Comparison of ENCODE assay signal across 1 cellular context in genomic region chr19:5002143-5002542, GRCh38.
TF ChIP-seq lines count a peak whose summit lies in the region.

No MANE protein-coding gene starts in this region.

TF ChIP-seq in HepG2, 621 proteins besides CTCF, POLR2A, EP300 and RAD21 (continued from another document and continues in another):
- TF ChIP-seq NR1H2 (CRISPR knock-in tag; IDR thresholded peaks at IDR 0.05; ENCODE audit: borderline replicate concordance, low read depth), result no peak
- TF ChIP-seq NONO (IDR thresholded peaks at IDR 0.05), result no peak
- no peak for TF ChIP-seq NONO (CRISPR knock-in tag; conservative IDR thresholded peaks at IDR 0.05)
- TF ChIP-seq PRDM4 (CRISPR knock-in tag; IDR thresholded peaks at IDR 0.05; ENCODE audit: borderline replicate concordance), result no peak
- TF ChIP-seq PAWR (CRISPR knock-in tag; IDR thresholded peaks at IDR 0.05; ENCODE audit: borderline replicate concordance), result no peak
- no peak for TF ChIP-seq U2AF1 (optimal IDR thresholded peaks at IDR 0.05; ENCODE audit: low read depth, low read length)
- peak; percentile 72 for TF ChIP-seq SAP130 (CRISPR knock-in tag; IDR thresholded peaks at IDR 0.05; ENCODE audit: low read depth)
- TF ChIP-seq KLF16 (CRISPR knock-in tag; IDR thresholded peaks at IDR 0.05), result no peak
- no peak for TF ChIP-seq ZFP36L2 (CRISPR knock-in tag; IDR thresholded peaks at IDR 0.05)
- TF ChIP-seq BCL6 (CRISPR knock-in tag; IDR thresholded peaks at IDR 0.05), result 0 out of 2 replicates have a peak, but pooled peaks have one; percentile 25
- no peak for TF ChIP-seq RORA (CRISPR knock-in tag; IDR thresholded peaks at IDR 0.05)
- TF ChIP-seq ZNF512 (CRISPR knock-in tag; IDR thresholded peaks at IDR 0.05), result peak; percentile 95
- no peak for TF ChIP-seq ZNF720 (CRISPR knock-in tag; IDR thresholded peaks at IDR 0.05)
- TF ChIP-seq PAXIP1 (CRISPR knock-in tag; conservative IDR thresholded peaks at IDR 0.05), result peak; percentile 76
- TF ChIP-seq ZNF598 (CRISPR knock-in tag; IDR thresholded peaks at IDR 0.05; ENCODE audit: borderline replicate concordance), result no peak
- TF ChIP-seq NFIB (CRISPR knock-in tag; IDR thresholded peaks at IDR 0.05; ENCODE audit: borderline replicate concordance), result no peak
- peak; percentile 32; the same call in 1 of the 2 replicates for TF ChIP-seq FOXP1 (IDR thresholded peaks at IDR 0.05)
- peak; percentile 54; the same call in 1 of the 2 replicates for TF ChIP-seq FOXP1 (CRISPR knock-in tag; IDR thresholded peaks at IDR 0.05)
- TF ChIP-seq ZNF644 (CRISPR knock-in tag; IDR thresholded peaks at IDR 0.05; ENCODE audit: low read depth), result peak; percentile 51
- peak in 1 of 2 experiments; percentile 33; a peak in 1 of 4 replicates for TF ChIP-seq ATF4 (CRISPR knock-in tag; IDR thresholded peaks at IDR 0.05)
- TF ChIP-seq HINFP (CRISPR knock-in tag; IDR thresholded peaks at IDR 0.05; ENCODE audit: low read depth), result no peak
- TF ChIP-seq TBL1XR1 (IDR thresholded peaks at IDR 0.05; ENCODE audit: borderline replicate concordance, low read length, partially characterized antibody), result no peak
- peak; percentile 72 for TF ChIP-seq JUND (CRISPR knock-in tag; IDR thresholded peaks at IDR 0.05)
- no peak for TF ChIP-seq CBX2 (IDR thresholded peaks at IDR 0.05; ENCODE audit: low read depth, low read length)
- TF ChIP-seq CBX2 (CRISPR knock-in tag; IDR thresholded peaks at IDR 0.05; ENCODE audit: low read depth), result no peak
- no peak for TF ChIP-seq MNT (IDR thresholded peaks at IDR 0.05)
- TF ChIP-seq ZNF614 (CRISPR knock-in tag; IDR thresholded peaks at IDR 0.05; ENCODE audit: borderline replicate concordance), result no peak
- TF ChIP-seq ZNF318 (CRISPR knock-in tag; IDR thresholded peaks at IDR 0.05), result no peak
- TF ChIP-seq MXD3 (CRISPR knock-in tag; IDR thresholded peaks at IDR 0.05), result no peak
- no peak for TF ChIP-seq ZNF12 (CRISPR knock-in tag; IDR thresholded peaks at IDR 0.05)
- TF ChIP-seq GPN1 (CRISPR knock-in tag; IDR thresholded peaks at IDR 0.05; ENCODE audit: borderline replicate concordance), result no peak
- TF ChIP-seq EZH2 (conservative IDR thresholded peaks at IDR 0.05; ENCODE audit: low read depth, low read length), result no peak
- TF ChIP-seq RBM39 (IDR thresholded peaks at IDR 0.05; ENCODE audit: low read depth, low read length, poor library complexity, severe bottlenecking), result no peak
- TF ChIP-seq AGO1 (IDR thresholded peaks at IDR 0.05; ENCODE audit: low read depth, low read length, poor library complexity, severe bottlenecking), result no peak
- TF ChIP-seq FOSL2 (CRISPR knock-in tag; IDR thresholded peaks at IDR 0.05), result peak; percentile 97
- TF ChIP-seq ZNF275 (CRISPR knock-in tag; IDR thresholded peaks at IDR 0.05; ENCODE audit: borderline replicate concordance), result no peak
- no peak for TF ChIP-seq NCOA5 (CRISPR knock-in tag; IDR thresholded peaks at IDR 0.05)
- no peak for TF ChIP-seq KMT2A (CRISPR knock-in tag; IDR thresholded peaks at IDR 0.05)
- TF ChIP-seq ZNF343 (CRISPR knock-in tag; IDR thresholded peaks at IDR 0.05), result no peak
- no peak for TF ChIP-seq KDM2A (CRISPR knock-in tag; IDR thresholded peaks at IDR 0.05; ENCODE audit: borderline replicate concordance, low read depth)
- 0 out of 2 replicates have a peak, but pooled peaks have one; percentile 42 for TF ChIP-seq GFI1 (CRISPR knock-in tag; IDR thresholded peaks at IDR 0.05; ENCODE audit: borderline replicate concordance)
- TF ChIP-seq PHB2 (IDR thresholded peaks at IDR 0.05; ENCODE audit: partially characterized antibody), result no peak
